In genomic region chr6:57316581-57317059, GRCh38 we compare ENCODE assay signal across 1 cellular context.
TF ChIP-seq lines count a peak whose summit lies in the region.

No MANE protein-coding gene starts in this region.

TF ChIP-seq in K562, 482 proteins besides CTCF, POLR2A, EP300 and RAD21 (continued from another document and continues in another):
- TF ChIP-seq, protein P1, sequence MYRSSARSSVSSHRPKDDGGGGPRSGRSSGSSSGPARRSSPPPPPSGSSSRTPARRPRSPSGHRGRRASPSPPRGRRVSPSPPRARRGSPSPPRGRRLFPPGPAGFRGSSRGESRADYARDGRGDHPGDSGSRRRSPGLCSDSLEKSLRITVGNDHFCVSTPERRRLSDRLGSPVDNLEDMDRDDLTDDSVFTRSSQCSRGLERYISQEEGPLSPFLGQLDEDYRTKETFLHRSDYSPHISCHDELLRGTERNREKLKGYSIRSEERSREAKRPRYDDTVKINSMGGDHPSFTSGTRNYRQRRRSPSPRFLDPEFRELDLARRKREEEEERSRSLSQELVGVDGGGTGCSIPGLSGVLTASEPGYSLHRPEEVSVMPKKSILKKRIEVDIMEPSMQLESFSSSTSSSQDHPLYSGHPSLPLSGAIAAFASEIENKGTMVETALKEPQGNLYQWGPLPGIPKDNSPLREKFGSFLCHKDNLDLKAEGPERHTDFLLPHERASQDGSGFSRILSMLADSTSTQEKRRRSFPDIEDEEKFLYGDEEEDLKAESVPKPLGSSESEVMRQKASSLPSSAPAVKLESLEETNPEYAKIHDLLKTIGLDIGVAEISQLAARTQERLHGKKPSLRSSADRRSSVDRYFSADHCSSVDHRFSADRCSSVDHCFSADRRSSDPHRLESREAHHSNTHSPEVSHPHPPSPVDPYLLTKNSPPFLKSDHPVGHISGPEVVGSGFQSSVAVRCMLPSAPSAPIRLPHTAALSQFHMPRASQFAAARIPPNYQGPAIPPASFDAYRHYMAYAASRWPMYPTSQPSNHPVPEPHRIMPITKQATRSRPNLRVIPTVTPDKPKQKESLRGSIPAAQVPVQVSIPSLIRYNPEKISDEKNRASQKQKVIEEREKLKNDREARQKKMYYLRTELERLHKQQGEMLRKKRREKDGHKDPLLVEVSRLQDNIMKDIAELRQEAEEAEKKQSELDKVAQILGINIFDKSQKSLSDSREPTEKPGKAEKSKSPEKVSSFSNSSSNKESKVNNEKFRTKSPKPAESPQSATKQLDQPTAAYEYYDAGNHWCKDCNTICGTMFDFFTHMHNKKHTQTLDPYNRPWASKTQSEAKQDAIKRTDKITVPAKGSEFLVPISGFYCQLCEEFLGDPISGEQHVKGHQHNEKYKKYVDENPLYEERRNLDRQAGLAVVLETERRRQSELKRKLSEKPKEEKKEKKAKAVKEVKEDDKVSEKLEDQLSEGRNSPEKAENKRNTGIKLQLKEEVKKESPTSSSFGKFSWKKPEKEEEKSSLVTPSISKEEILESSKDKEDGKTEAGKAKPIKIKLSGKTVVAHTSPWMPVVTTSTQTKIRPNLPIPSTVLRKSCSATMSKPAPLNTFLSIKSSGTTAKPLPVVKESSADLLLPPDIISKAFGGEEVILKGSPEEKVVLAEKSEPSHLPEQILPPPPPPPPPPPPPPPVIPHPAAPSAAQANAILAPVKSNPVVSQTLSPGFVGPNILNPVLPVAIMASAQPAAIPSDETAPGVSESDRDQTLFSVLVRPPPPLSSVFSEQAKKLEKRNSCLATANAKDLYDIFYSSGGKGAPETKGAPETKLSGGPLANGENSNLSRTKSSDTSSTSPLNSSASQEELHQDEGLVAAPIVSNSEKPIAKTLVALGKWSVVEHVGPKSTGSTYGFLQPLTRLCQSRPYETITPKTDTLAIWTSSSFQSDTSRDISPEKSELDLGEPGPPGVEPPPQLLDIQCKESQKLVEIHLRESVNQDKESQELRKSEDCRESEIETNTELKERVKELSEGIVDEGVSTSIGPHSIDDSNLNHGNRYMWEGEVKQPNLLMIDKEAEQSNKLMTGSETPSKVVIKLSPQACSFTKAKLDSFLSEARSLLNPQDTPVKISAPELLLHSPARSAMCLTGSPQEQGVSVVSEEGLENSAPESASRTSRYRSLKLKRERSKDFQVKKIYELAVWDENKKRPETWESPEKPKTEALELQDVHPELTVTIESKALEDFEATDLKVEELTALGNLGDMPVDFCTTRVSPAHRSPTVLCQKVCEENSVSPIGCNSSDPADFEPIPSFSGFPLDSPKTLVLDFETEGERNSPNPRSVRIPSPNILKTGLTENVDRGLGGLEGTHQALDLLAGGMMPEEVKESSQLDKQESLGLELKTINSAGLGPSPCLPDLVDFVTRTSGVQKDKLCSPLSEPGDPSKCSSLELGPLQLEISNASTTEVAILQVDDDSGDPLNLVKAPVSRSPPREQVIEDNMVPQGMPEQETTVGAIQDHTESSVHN (IDR thresholded peaks at IDR 0.05; ENCODE audit: borderline replicate concordance in 1 of 2, low read depth in 1 of 2): no peak
- TF ChIP-seq, protein P2, sequence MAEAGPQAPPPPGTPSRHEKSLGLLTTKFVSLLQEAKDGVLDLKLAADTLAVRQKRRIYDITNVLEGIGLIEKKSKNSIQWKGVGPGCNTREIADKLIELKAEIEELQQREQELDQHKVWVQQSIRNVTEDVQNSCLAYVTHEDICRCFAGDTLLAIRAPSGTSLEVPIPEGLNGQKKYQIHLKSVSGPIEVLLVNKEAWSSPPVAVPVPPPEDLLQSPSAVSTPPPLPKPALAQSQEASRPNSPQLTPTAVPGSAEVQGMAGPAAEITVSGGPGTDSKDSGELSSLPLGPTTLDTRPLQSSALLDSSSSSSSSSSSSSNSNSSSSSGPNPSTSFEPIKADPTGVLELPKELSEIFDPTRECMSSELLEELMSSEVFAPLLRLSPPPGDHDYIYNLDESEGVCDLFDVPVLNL (CRISPR knock-in tag; IDR thresholded peaks at IDR 0.05; ENCODE audit: low read depth): no peak
- TF ChIP-seq MITF (IDR thresholded peaks at IDR 0.05) (no peak), ZNF518B (CRISPR knock-in tag; IDR thresholded peaks at IDR 0.05) (no peak), SMARCC2 (IDR thresholded peaks at IDR 0.05; ENCODE audit: low read depth) (no peak), CBX8 (IDR thresholded peaks at IDR 0.05; ENCODE audit: borderline replicate concordance, extremely low read depth, low read depth, low read length, poor library complexity, severe bottlenecking) (no peak), EP400 (IDR thresholded peaks at IDR 0.05) (peak; percentile 28; the same call in 1 of the 2 replicates), ZNF133 (CRISPR knock-in tag; IDR thresholded peaks at IDR 0.05) (no peak), ZNF75A (CRISPR knock-in tag; IDR thresholded peaks at IDR 0.05) (no peak), POLR2H (tag; IDR thresholded peaks at IDR 0.05; ENCODE audit: low read depth) (no peak), ZBED1 (IDR thresholded peaks at IDR 0.05) (no peak; the same call in 1 of the 2 replicates), TCFL5 (CRISPR knock-in tag; conservative IDR thresholded peaks at IDR 0.05) (no peak), ZBTB1 (CRISPR knock-in tag; IDR thresholded peaks at IDR 0.05; ENCODE audit: borderline replicate concordance, low read depth) (no peak), NFE2L1 (tag; IDR thresholded peaks at IDR 0.05; ENCODE audit: borderline replicate concordance, low read depth) (no peak), CHCHD3 (CRISPR knock-in tag; IDR thresholded peaks at IDR 0.05) (no peak), NR2C1 (IDR thresholded peaks at IDR 0.05) (no peak), NR2C1 (tag; IDR thresholded peaks at IDR 0.05) (no peak), XRCC3 (IDR thresholded peaks at IDR 0.05) (no peak), MCM5 (IDR thresholded peaks at IDR 0.05; ENCODE audit: low read depth) (no peak), GTF3C2 (IDR thresholded peaks at IDR 0.05; ENCODE audit: borderline replicate concordance, extremely low read depth, insufficient read length) (no peak), LCOR (CRISPR knock-in tag; IDR thresholded peaks at IDR 0.05) (peak; percentile 19; the same call in 1 of the 2 replicates), PCBP2 (IDR thresholded peaks at IDR 0.05; ENCODE audit: low read depth, low read length, poor library complexity, severe bottlenecking) (no peak), CBX3 (IDR thresholded peaks at IDR 0.05; ENCODE audit: borderline replicate concordance in 1 of 2, low read length in 2 of 2) (peak in 1 of 2 experiments; percentile 96; a peak in 2 of 3 replicates), ZNF146 (CRISPR knock-in tag; IDR thresholded peaks at IDR 0.05; ENCODE audit: unreplicated experiment) (no peak), NR2C2 (CRISPR knock-in tag; IDR thresholded peaks at IDR 0.05) (no peak), NR2C2 (tag; IDR thresholded peaks at IDR 0.05) (no peak), KHSRP (IDR thresholded peaks at IDR 0.05) (no peak), ARID3A (IDR thresholded peaks at IDR 0.05; ENCODE audit: borderline replicate concordance, low read depth, low read length) (peak; percentile 84; the same call in 1 of the 2 replicates)
- TF ChIP-seq, protein P3, sequence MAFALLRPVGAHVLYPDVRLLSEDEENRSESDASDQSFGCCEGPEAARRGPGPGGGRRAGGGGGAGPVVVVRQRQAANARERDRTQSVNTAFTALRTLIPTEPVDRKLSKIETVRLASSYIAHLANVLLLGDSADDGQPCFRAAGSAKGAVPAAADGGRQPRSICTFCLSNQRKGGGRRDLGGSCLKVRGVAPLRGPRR (CRISPR knock-in tag; IDR thresholded peaks at IDR 0.05): no peak
- TF ChIP-seq, protein P4, sequence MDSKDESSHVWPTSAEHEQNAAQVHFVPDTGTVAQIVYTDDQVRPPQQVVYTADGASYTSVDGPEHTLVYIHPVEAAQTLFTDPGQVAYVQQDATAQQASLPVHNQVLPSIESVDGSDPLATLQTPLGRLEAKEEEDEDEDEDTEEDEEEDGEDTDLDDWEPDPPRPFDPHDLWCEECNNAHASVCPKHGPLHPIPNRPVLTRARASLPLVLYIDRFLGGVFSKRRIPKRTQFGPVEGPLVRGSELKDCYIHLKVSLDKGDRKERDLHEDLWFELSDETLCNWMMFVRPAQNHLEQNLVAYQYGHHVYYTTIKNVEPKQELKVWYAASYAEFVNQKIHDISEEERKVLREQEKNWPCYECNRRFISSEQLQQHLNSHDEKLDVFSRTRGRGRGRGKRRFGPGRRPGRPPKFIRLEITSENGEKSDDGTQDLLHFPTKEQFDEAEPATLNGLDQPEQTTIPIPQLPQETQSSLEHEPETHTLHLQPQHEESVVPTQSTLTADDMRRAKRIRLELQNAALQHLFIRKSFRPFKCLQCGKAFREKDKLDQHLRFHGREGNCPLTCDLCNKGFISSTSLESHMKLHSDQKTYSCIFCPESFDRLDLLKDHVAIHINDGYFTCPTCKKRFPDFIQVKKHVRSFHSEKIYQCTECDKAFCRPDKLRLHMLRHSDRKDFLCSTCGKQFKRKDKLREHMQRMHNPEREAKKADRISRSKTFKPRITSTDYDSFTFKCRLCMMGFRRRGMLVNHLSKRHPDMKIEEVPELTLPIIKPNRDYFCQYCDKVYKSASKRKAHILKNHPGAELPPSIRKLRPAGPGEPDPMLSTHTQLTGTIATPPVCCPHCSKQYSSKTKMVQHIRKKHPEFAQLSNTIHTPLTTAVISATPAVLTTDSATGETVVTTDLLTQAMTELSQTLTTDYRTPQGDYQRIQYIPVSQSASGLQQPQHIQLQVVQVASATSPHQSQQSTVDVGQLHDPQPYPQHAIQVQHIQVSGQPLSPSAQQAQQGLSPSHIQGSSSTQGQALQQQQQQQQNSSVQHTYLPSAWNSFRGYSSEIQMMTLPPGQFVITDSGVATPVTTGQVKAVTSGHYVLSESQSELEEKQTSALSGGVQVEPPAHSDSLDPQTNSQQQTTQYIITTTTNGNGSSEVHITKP (IDR thresholded peaks at IDR 0.05; ENCODE audit: partially characterized antibody): no peak
- TF ChIP-seq, protein P5, sequence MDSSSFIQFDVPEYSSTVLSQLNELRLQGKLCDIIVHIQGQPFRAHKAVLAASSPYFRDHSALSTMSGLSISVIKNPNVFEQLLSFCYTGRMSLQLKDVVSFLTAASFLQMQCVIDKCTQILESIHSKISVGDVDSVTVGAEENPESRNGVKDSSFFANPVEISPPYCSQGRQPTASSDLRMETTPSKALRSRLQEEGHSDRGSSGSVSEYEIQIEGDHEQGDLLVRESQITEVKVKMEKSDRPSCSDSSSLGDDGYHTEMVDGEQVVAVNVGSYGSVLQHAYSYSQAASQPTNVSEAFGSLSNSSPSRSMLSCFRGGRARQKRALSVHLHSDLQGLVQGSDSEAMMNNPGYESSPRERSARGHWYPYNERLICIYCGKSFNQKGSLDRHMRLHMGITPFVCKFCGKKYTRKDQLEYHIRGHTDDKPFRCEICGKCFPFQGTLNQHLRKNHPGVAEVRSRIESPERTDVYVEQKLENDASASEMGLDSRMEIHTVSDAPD (CRISPR knock-in tag; IDR thresholded peaks at IDR 0.05): no peak
